33 cellular contexts compared by ENCODE assay signal in genomic region chr16:79500305-79500704, GRCh38.
"Had no signal": no experiment of that assay in that cellular context is flagged by ENCODE, and none has a peak within 500 bp of the region (broad histone marks: within the 10 kb centered on the region; RNA-seq: fewer than 3 reads in every experiment).

No MANE protein-coding gene starts in this region.

- H3K36me3 ChIP-seq: ascending aorta, cardiac muscle cell had no signal

- H3K27me3 Mint-ChIP-seq: activated naive CD4-positive, alpha-beta T cell treated with anti-CD3 and anti-CD28 coated beads, Interleukin-2, amount 10 ng/mL, durations not matched to agents 7 days and 5 days; activated naive CD4-positive, alpha-beta T cell treated with anti-CD3 and anti-CD28 coated beads, Interleukin-2, amount 50 U/mL, for 24 hours; activated naive CD8-positive, alpha-beta T cell treated with anti-CD3 and anti-CD28 coated beads, Interleukin-2, amount 10 ng/mL, durations not matched to agents 7 days and 5 days; activated T-cell treated with anti-CD3 and anti-CD28 coated beads, Interleukin-2, amount 50 U/mL, for 24 hours; central memory CD8-positive, alpha-beta T cell; T-helper 17 cell had no signal

- H3K4me3 ChIP-seq: ascending aorta, cardiac muscle cell had no signal

- H3K4me1 Mint-ChIP-seq: activated B cell treated with CpG ODN at 0.5 μM for 24 hours; activated naive CD4-positive, alpha-beta T cell treated with anti-CD3 and anti-CD28 coated beads, Interleukin-2, amount 10 ng/mL, durations not matched to agents 7 days and 5 days; activated naive CD4-positive, alpha-beta T cell treated with anti-CD3 and anti-CD28 coated beads, Interleukin-2, amount 50 U/mL, for 24 hours; activated naive CD8-positive, alpha-beta T cell treated with anti-CD3 and anti-CD28 coated beads, Interleukin-2, amount 10 ng/mL, durations not matched to agents 7 days and 5 days; activated naive CD8-positive, alpha-beta T cell treated with anti-CD3 and anti-CD28 coated beads, Interleukin-2, amount 50 U/mL, for 24 hours; brain had no signal

- H3K4me3 Mint-ChIP-seq: activated B cell treated with CpG ODN at 0.5 μM for 24 hours; activated CD4-positive, alpha-beta memory T cell treated with anti-CD3 and anti-CD28 coated beads, Interleukin-2, amount 10 ng/mL, durations not matched to agents 7 days and 5 days; activated CD4-positive, alpha-beta T cell treated with anti-CD3 and anti-CD28 coated beads, Interleukin-2, amount 10 ng/mL, durations not matched to agents 7 days and 5 days; activated CD8-positive, alpha-beta memory T cell treated with anti-CD3 and anti-CD28 coated beads, Interleukin-2, amount 10 ng/mL, durations not matched to agents 7 days and 5 days; activated CD8-positive, alpha-beta T cell treated with anti-CD3 and anti-CD28 coated beads, Interleukin-2, amount 10 ng/mL, durations not matched to agents 7 days and 5 days; activated naive CD4-positive, alpha-beta T cell treated with anti-CD3 and anti-CD28 coated beads, Interleukin-2, amount 10 ng/mL, durations not matched to agents 7 days and 5 days; activated naive CD4-positive, alpha-beta T cell treated with anti-CD3 and anti-CD28 coated beads, Interleukin-2, amount 50 U/mL, for 24 hours; activated naive CD8-positive, alpha-beta T cell; activated naive CD8-positive, alpha-beta T cell treated with anti-CD3 and anti-CD28 coated beads, Interleukin-2, amount 10 ng/mL, durations not matched to agents 7 days and 5 days; activated naive CD8-positive, alpha-beta T cell treated with anti-CD3 and anti-CD28 coated beads, Interleukin-2, amount 50 U/mL, for 24 hours; activated T-cell treated with anti-CD3 and anti-CD28 coated beads, Interleukin-2, amount 50 U/mL, for 24 hours; brain; central memory CD8-positive, alpha-beta T cell; T-cell; T-helper 17 cell had no signal

- H3K27ac Mint-ChIP-seq: activated B cell treated with CpG ODN at 0.5 μM for 24 hours; activated CD4-positive, alpha-beta memory T cell treated with anti-CD3 and anti-CD28 coated beads, Interleukin-2, amount 10 ng/mL, durations not matched to agents 7 days and 5 days; activated CD4-positive, alpha-beta T cell treated with anti-CD3 and anti-CD28 coated beads, Interleukin-2, amount 10 ng/mL, durations not matched to agents 7 days and 5 days; activated CD8-positive, alpha-beta memory T cell treated with anti-CD3 and anti-CD28 coated beads, Interleukin-2, amount 10 ng/mL, durations not matched to agents 7 days and 5 days; activated CD8-positive, alpha-beta T cell treated with anti-CD3 and anti-CD28 coated beads, Interleukin-2, amount 10 ng/mL, durations not matched to agents 7 days and 5 days; activated naive CD4-positive, alpha-beta T cell treated with anti-CD3 and anti-CD28 coated beads, Interleukin-2, amount 10 ng/mL, durations not matched to agents 7 days and 5 days; activated naive CD4-positive, alpha-beta T cell treated with anti-CD3 and anti-CD28 coated beads, Interleukin-2, amount 50 U/mL, for 24 hours; activated naive CD8-positive, alpha-beta T cell; activated naive CD8-positive, alpha-beta T cell treated with anti-CD3 and anti-CD28 coated beads, Interleukin-2, amount 10 ng/mL, durations not matched to agents 7 days and 5 days; activated naive CD8-positive, alpha-beta T cell treated with anti-CD3 and anti-CD28 coated beads, Interleukin-2, amount 50 U/mL, for 24 hours; activated T-cell treated with anti-CD3 and anti-CD28 coated beads, Interleukin-2, amount 50 U/mL, for 24 hours; activated T-helper 2 cell treated with anti-CD3 and anti-CD28 coated beads, Interferon-gamma antibody, Interleukin-2, Interleukin-4, amounts not matched to agents 10 μg/mL and 5 μg/mL and 100 μg/mL, durations not matched to agents 14 hours and 24 hours and 36 hours; brain; T-cell; T-helper 17 cell had no signal

- H3K9me3 Mint-ChIP-seq: activated naive CD4-positive, alpha-beta T cell treated with anti-CD3 and anti-CD28 coated beads, Interleukin-2, amount 10 ng/mL, durations not matched to agents 7 days and 5 days; activated naive CD4-positive, alpha-beta T cell treated with anti-CD3 and anti-CD28 coated beads, Interleukin-2, amount 50 U/mL, for 24 hours; activated naive CD8-positive, alpha-beta T cell treated with anti-CD3 and anti-CD28 coated beads, Interleukin-2, amount 50 U/mL, for 24 hours had no signal

- DNase-seq: activated B cell treated with CpG ODN at 0.5 μM for 24 hours; activated CD4-positive, alpha-beta memory T cell treated with anti-CD3 and anti-CD28 coated beads, Interleukin-2, amount 10 ng/mL, durations not matched to agents 7 days and 5 days; activated CD4-positive, alpha-beta T cell treated with anti-CD3 and anti-CD28 coated beads for 4 hours; activated CD4-positive, alpha-beta T cell treated with anti-CD3 and anti-CD28 coated beads, Interleukin-2, amount 10 ng/mL, durations not matched to agents 7 days and 5 days; activated CD4-positive, alpha-beta T cell treated with anti-CD3 and anti-CD28 coated beads, Interleukin-2, amount 50 U/mL, for 48 hours; activated CD4-positive, CD25-positive, alpha-beta regulatory T cell treated with anti-CD3 and anti-CD28 coated beads, Interleukin-2, amount 50 U/mL, for 72 hours; activated CD8-positive, alpha-beta memory T cell treated with anti-CD3 and anti-CD28 coated beads for 24 hours; activated CD8-positive, alpha-beta memory T cell treated with anti-CD3 and anti-CD28 coated beads, Interleukin-2, amount 10 ng/mL, durations not matched to agents 7 days and 5 days; activated CD8-positive, alpha-beta memory T cell treated with anti-CD3 and anti-CD28 coated beads, Interleukin-2, amount 50 U/mL, for 48 hours; activated CD8-positive, alpha-beta T cell treated with anti-CD3 and anti-CD28 coated beads, Interleukin-2, amount 10 ng/mL, durations not matched to agents 7 days and 5 days; activated effector memory CD4-positive, alpha-beta T cell treated with Interleukin-2 at 50 U/mL for 16 hours; activated gamma-delta T cell; activated naive CD4-positive, alpha-beta T cell treated with anti-CD3 and anti-CD28 coated beads, Interleukin-2, amount 10 ng/mL, durations not matched to agents 7 days and 5 days; activated naive CD4-positive, alpha-beta T cell treated with Interleukin-2 at 50 U/mL for 16 hours; activated naive CD8-positive, alpha-beta T cell treated with anti-CD3 and anti-CD28 coated beads, Interleukin-2, amount 10 ng/mL, durations not matched to agents 7 days and 5 days; activated naive CD8-positive, alpha-beta T cell treated with anti-CD3 and anti-CD28 coated beads, Interleukin-2, amount 50 U/mL, for 24 hours; activated T-cell treated with anti-CD3 and anti-CD28 coated beads, Interleukin-2, amount 50 U/mL, for 24 hours; activated T-cell treated with anti-CD3 and anti-CD28 coated beads, Interleukin-2, amount 50 U/mL, for 48 hours; amygdala; anterior cingulate cortex; caudate nucleus; cerebellar nuclear complex; T-cell; T-helper 17 cell; T1000 had no signal

- H3K27me3 ChIP-seq: ascending aorta, cardiac muscle cell had no signal

- ATAC-seq: activated CD8-positive, alpha-beta memory T cell treated with anti-CD3 and anti-CD28 coated beads, Interleukin-2, amount 10 ng/mL, durations not matched to agents 7 days and 5 days; activated CD8-positive, alpha-beta T cell treated with anti-CD3 and anti-CD28 coated beads, Interleukin-2, amount 10 ng/mL, durations not matched to agents 7 days and 5 days; activated naive CD8-positive, alpha-beta T cell treated with anti-CD3 and anti-CD28 coated beads, Interleukin-2, amount 50 U/mL, for 24 hours; T-cell; T-helper 17 cell had no signal

- H3K27ac ChIP-seq: ascending aorta, cardiac muscle cell, VCaP had no signal

- H3K9me3 ChIP-seq: ascending aorta had no signal

- H3K36me3 Mint-ChIP-seq: activated naive CD4-positive, alpha-beta T cell treated with anti-CD3 and anti-CD28 coated beads, Interleukin-2, amount 10 ng/mL, durations not matched to agents 7 days and 5 days; activated naive CD4-positive, alpha-beta T cell treated with anti-CD3 and anti-CD28 coated beads, Interleukin-2, amount 50 U/mL, for 24 hours; activated naive CD8-positive, alpha-beta T cell; activated naive CD8-positive, alpha-beta T cell treated with anti-CD3 and anti-CD28 coated beads, Interleukin-2, amount 10 ng/mL, durations not matched to agents 7 days and 5 days; brain; T-cell had no signal

- H3K4me1 ChIP-seq: ascending aorta had no signal
